In genomic region chr15:76905013-76905839, GRCh38 we compare ENCODE assay signal across 8 cellular contexts. TPM values are rescaled to one million over a fixed set of nuclear protein-coding genes. Genes with fewer than 3 reads are reported as not detected.
DNase-seq lines count a peak whose midpoint lies in the region; ATAC-seq and TF ChIP-seq lines count a peak whose summit lies in the region.

TSS of gene SCAPER (minus strand) at chr15:76905340. CDS start at chr15:76883817, 21,523 bp downstream.

- H3K9me2 ChIP-seq in DOHH2 (replicated peaks; ENCODE audit: control insufficient read depth, low read length) (no peaks in the 10 kb centered on the region), GM23248 (ENCODE audit: insufficient read depth) (no peaks in the 10 kb centered on the region)

- H3K4me1 ChIP-seq in DOHH2 (ENCODE audit: control insufficient read depth, low read length) (peaks cover 26% of the 10 kb centered on the region), GM23248 (ENCODE audit: insufficient read depth) (peaks cover 25% of the 10 kb centered on the region), RWPE2 (ENCODE audit: insufficient read depth, poor library complexity, severe bottlenecking) (peaks cover 6% of the 10 kb centered on the region)

- peak within 1 kb of the TSS; percentile 89 for H3K4me3 Mint-ChIP-seq in activated T-helper 2 cell treated with anti-CD3 and anti-CD28 coated beads, Interferon-gamma antibody, Interleukin-2, Interleukin-4, amounts not matched to agents 10 μg/mL and 5 μg/mL and 100 μg/mL, durations not matched to agents 14 hours and 24 hours and 36 hours (ENCODE audit: low read depth)
- H3K4me3 Mint-ChIP-seq in natural killer cell treated with Interleukin-12 subunit alpha and Interleukin-12 subunit beta and Interleukin-15 and Interleukin-18, amount 100 ng/mL, for 72 hours = peak within 1 kb of the TSS; percentile 88

- H3K9ac ChIP-seq in GM23248 = peak within 1 kb of the TSS; percentile 77

- H3K9me3 ChIP-seq in DOHH2 (ENCODE audit: control insufficient read depth, insufficient read depth, low read length) (no peaks in the 10 kb centered on the region), GM23248 (ENCODE audit: low read depth) (no peaks in the 10 kb centered on the region), RWPE2 (ENCODE audit: severe bottlenecking) (no peaks in the 10 kb centered on the region)

- H3K4me2 ChIP-seq in DOHH2 (ENCODE audit: low read length) = peak within 1 kb of the TSS; percentile 94
- H3K4me2 ChIP-seq in GM23248 (ENCODE audit: unreplicated experiment) = peak within 1 kb of the TSS; percentile 85

- peak within 1 kb of the TSS; percentile 85 for H3K4me3 ChIP-seq in DOHH2 (ENCODE audit: low read length)
- H3K4me3 ChIP-seq in GM23248 = peak within 1 kb of the TSS; percentile 73
- peak within 1 kb of the TSS; percentile 62 for H3K4me3 ChIP-seq in RWPE2 (ENCODE audit: severe bottlenecking)
- peak within 1 kb of the TSS; percentile 85 for H3K4me3 ChIP-seq in fibroblast of pulmonary artery (replicated peaks; ENCODE audit: low read depth, low read length)

- H3F3A ChIP-seq in DOHH2 (ENCODE audit: control insufficient read depth, insufficient read depth) (peaks cover 9% of the 10 kb centered on the region; the same call in 1 of the 2 replicates), GM23248 (ENCODE audit: insufficient read depth) (peaks cover 14% of the 10 kb centered on the region)

- H3K27ac ChIP-seq in DOHH2 (ENCODE audit: low read depth, low read length) (no peak within 1 kb of the TSS), GM23248 (no peak within 1 kb of the TSS), RWPE2 (ENCODE audit: poor library complexity, severe bottlenecking) (peak within 1 kb of the TSS; percentile 58)

- peaks cover 5% of the 10 kb centered on the region for H3K27me3 Mint-ChIP-seq in activated T-helper 2 cell treated with anti-CD3 and anti-CD28 coated beads, Interferon-gamma antibody, Interleukin-2, Interleukin-4, amounts not matched to agents 10 μg/mL and 5 μg/mL and 100 μg/mL, durations not matched to agents 14 hours and 24 hours and 36 hours (ENCODE audit: low read depth)
- H3K27me3 Mint-ChIP-seq in natural killer cell treated with Interleukin-12 subunit alpha and Interleukin-12 subunit beta and Interleukin-15 and Interleukin-18, amount 100 ng/mL, for 72 hours = peaks cover 0 to 2% of the 10 kb centered on the region in 2 donors

- intact Hi-C loops in activated T-helper 2 cell treated with anti-CD3 and anti-CD28 coated beads, Interferon-gamma antibody, Interleukin-2, Interleukin-4, amounts not matched to agents 10 μg/mL and 5 μg/mL and 100 μg/mL, durations not matched to agents 14 hours and 24 hours and 36 hours (cut with micrococcal nuclease) = loop anchor here (1.0 to 10.0 kb wide), 2 partner anchors 26 to 120 kb away; partner anchors contain the start of gene RCN2

- DNase-seq in GM23248 = peak; percentile 92
- peak; percentile 78 for DNase-seq in LHCN-M2 (ENCODE audit: low read depth)
- DNase-seq in RWPE2 (ENCODE audit: low spot score) = peak; percentile 94
- peak; percentile 86 for DNase-seq in activated T-helper 2 cell treated with anti-CD3 and anti-CD28 coated beads, Interferon-gamma antibody, Interleukin-2, Interleukin-4, amounts not matched to agents 10 μg/mL and 5 μg/mL and 100 μg/mL, durations not matched to agents 14 hours and 24 hours and 36 hours (ENCODE audit: low spot score)
- peak; percentile 86 for DNase-seq in fibroblast of pulmonary artery (ENCODE audit: low read depth)
- DNase-seq in natural killer cell treated with Interleukin-12 subunit alpha and Interleukin-12 subunit beta and Interleukin-15 and Interleukin-18, amount 100 ng/mL, for 72 hours (ENCODE audit: low spot score) = peak; percentile 98
- DNase-seq in stimulated activated naive CD4-positive, alpha-beta T cell treated with Interleukin-2 at 50 U/mL for 16 hours (lab: John Stamatoyannopoulos, UW) = peak; percentile 90

- no peaks in the 10 kb centered on the region for H3K9me3 Mint-ChIP-seq in activated T-helper 2 cell treated with anti-CD3 and anti-CD28 coated beads, Interferon-gamma antibody, Interleukin-2, Interleukin-4, amounts not matched to agents 10 μg/mL and 5 μg/mL and 100 μg/mL, durations not matched to agents 14 hours and 24 hours and 36 hours
- no peaks in the 10 kb centered on the region for H3K9me3 Mint-ChIP-seq in natural killer cell treated with Interleukin-12 subunit alpha and Interleukin-12 subunit beta and Interleukin-15 and Interleukin-18, amount 100 ng/mL, for 72 hours

- no peaks in the 10 kb centered on the region for H3K36me3 ChIP-seq in DOHH2 (ENCODE audit: control insufficient read depth, low read length)
- no peaks in the 10 kb centered on the region for H3K36me3 ChIP-seq in GM23248 (ENCODE audit: low read depth)
- H3K36me3 ChIP-seq in RWPE2 (ENCODE audit: low read depth) = no peaks in the 10 kb centered on the region

- H2AFZ ChIP-seq in GM23248 = peak within 1 kb of the TSS; percentile 99

- no peaks in the 10 kb centered on the region for H3K36me3 Mint-ChIP-seq in activated T-helper 2 cell treated with anti-CD3 and anti-CD28 coated beads, Interferon-gamma antibody, Interleukin-2, Interleukin-4, amounts not matched to agents 10 μg/mL and 5 μg/mL and 100 μg/mL, durations not matched to agents 14 hours and 24 hours and 36 hours (ENCODE audit: low read depth)
- no peaks in the 10 kb centered on the region for H3K36me3 Mint-ChIP-seq in natural killer cell treated with Interleukin-12 subunit alpha and Interleukin-12 subunit beta and Interleukin-15 and Interleukin-18, amount 100 ng/mL, for 72 hours

- H4K20me1 ChIP-seq in DOHH2 (ENCODE audit: control insufficient read depth, insufficient read depth, low read depth, low read length) (no peaks in the 10 kb centered on the region), GM23248 (ENCODE audit: insufficient read depth) (no peaks in the 10 kb centered on the region)

- peak; percentile 81 for ATAC-seq in RWPE2 (ENCODE audit: low read depth)
- ATAC-seq in natural killer cell treated with Interleukin-12 subunit alpha and Interleukin-12 subunit beta and Interleukin-15 and Interleukin-18, amount 100 ng/mL, for 72 hours = peak; percentile 96 to 97

- H3K27me3 ChIP-seq in DOHH2 (ENCODE audit: control insufficient read depth, low read length) (peaks cover 11% of the 10 kb centered on the region), GM23248 (replicated peaks; ENCODE audit: insufficient read depth) (no peaks in the 10 kb centered on the region), RWPE2 (ENCODE audit: insufficient read depth, poor library complexity, severe bottlenecking) (no peaks in the 10 kb centered on the region)

- peak within 1 kb of the TSS; percentile 90 for H3K27ac Mint-ChIP-seq in activated T-helper 2 cell treated with anti-CD3 and anti-CD28 coated beads, Interferon-gamma antibody, Interleukin-2, Interleukin-4, amounts not matched to agents 10 μg/mL and 5 μg/mL and 100 μg/mL, durations not matched to agents 14 hours and 24 hours and 36 hours
- peak within 1 kb of the TSS; percentile 82 to 94 for H3K27ac Mint-ChIP-seq in natural killer cell treated with Interleukin-12 subunit alpha and Interleukin-12 subunit beta and Interleukin-15 and Interleukin-18, amount 100 ng/mL, for 72 hours

- WGBS in GM23248 (ENCODE audit: low coverage in 1 of 2, low lambda C conversion rate in 2 of 2, missing lambda C conversion rate in 2 of 2), 2 experiments = 1% methylated on average over 53 to 73 of the region's 78 CpGs

- H3K79me2 ChIP-seq in DOHH2 (ENCODE audit: control insufficient read depth, low read length) (no peaks in the 10 kb centered on the region), GM23248 (ENCODE audit: insufficient read depth) (peaks cover 9% of the 10 kb centered on the region; the same call in 1 of the 2 replicates)

- no peak for TF ChIP-seq CTCF in DOHH2 (IDR thresholded peaks at IDR 0.05; ENCODE audit: low read depth, low read length, poor library complexity, severe bottlenecking)
- no peak for TF ChIP-seq CTCF in RWPE2 (IDR thresholded peaks at IDR 0.05; ENCODE audit: poor library complexity, severe bottlenecking)
- no peak for TF ChIP-seq CTCF in fibroblast of pulmonary artery (IDR thresholded peaks at IDR 0.05; ENCODE audit: low read length, missing control alignments)

- peaks cover 25% of the 10 kb centered on the region for H3K4me1 Mint-ChIP-seq in activated T-helper 2 cell treated with anti-CD3 and anti-CD28 coated beads, Interferon-gamma antibody, Interleukin-2, Interleukin-4, amounts not matched to agents 10 μg/mL and 5 μg/mL and 100 μg/mL, durations not matched to agents 14 hours and 24 hours and 36 hours (ENCODE audit: low read depth)
- H3K4me1 Mint-ChIP-seq in natural killer cell treated with Interleukin-12 subunit alpha and Interleukin-12 subunit beta and Interleukin-15 and Interleukin-18, amount 100 ng/mL, for 72 hours (ENCODE audit: low read depth in 2 of 2) = peaks cover 20 to 25% of the 10 kb centered on the region in 2 donors

- in situ Hi-C loops in GM23248 (cut with MboI) = no loop called here

RNA-seq across cellular contexts. Expression of gene SCAPER, which starts in this region (rescaled TPM):
- total RNA-seq in GM23248 (2014; rRNA removed; shearing (Covaris generic)) = 5.9 and 10.4 TPM in 2 replicates
- polyA plus RNA-seq in GM23248 (2016; fragmentation: Nextera tagmentation; extraction: Ambion mirVana) = 5.5 and 7.8 TPM in 2 replicates
- total RNA-seq in LHCN-M2 (2014; rRNA removed) = 7.0 and 9.3 TPM in 2 replicates
- polyA plus RNA-seq in LHCN-M2 (2012) = 3.4 TPM
- 22.8 and 24.7 TPM in 2 replicates for total RNA-seq in activated T-helper 2 cell treated with anti-CD3 and anti-CD28 coated beads, Interferon-gamma antibody, Interleukin-2, Interleukin-4, amounts not matched to agents 10 μg/mL and 5 μg/mL and 100 μg/mL, durations not matched to agents 14 hours and 24 hours and 36 hours
- total RNA-seq in natural killer cell treated with Interleukin-12 subunit alpha and Interleukin-12 subunit beta and Interleukin-15 and Interleukin-18, amount 100 ng/mL, for 72 hours = 10 to 100 TPM; 52.9 to 72.8 TPM
